Comparison of ENCODE assay signal across 1 cellular context in the genomic region with DNA sequence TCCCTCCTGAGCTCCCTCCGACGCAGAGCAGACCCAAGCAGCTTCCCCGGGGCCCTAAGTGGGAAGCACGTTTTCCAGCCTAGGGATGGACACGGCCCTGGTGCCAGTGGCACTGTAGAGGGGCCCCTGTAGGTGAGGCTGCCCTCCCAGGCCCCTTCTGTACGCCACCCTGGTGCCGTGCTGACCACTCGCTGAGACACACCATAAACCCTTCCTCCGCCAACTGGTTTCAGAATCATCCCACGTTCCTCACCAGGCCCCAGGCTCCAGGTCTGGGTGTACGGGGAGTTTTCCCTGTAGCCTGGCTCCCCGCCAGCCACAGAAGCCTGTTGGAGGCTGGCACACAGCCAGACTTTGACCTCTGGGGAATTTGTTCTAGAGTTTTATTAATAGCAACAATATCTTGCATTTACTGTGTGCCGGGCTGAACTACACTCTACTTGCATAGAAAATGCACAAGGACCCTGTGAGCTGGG.
A peak's percentile ranks its signal among the peaks of the same experiment; 100 is the strongest.
TF ChIP-seq lines count a peak whose summit lies in the region.

No MANE protein-coding gene starts in this region.

TF ChIP-seq in HepG2, 621 proteins besides CTCF, POLR2A, EP300 and RAD21:
- TF ChIP-seq ARID3A (IDR thresholded peaks at IDR 0.05; ENCODE audit: low read depth, low read length) (no peak), ZNF598 (CRISPR knock-in tag; IDR thresholded peaks at IDR 0.05; ENCODE audit: borderline replicate concordance) (0 out of 2 replicates have a peak, but pooled peaks have one; percentile 25), MXD4 (CRISPR knock-in tag; IDR thresholded peaks at IDR 0.05) (no peak), ZNF800 (CRISPR knock-in tag; IDR thresholded peaks at IDR 0.05) (0 out of 2 replicates have a peak, but pooled peaks have one; percentile 33), ZFX (CRISPR knock-in tag; IDR thresholded peaks at IDR 0.05; ENCODE audit: low read depth) (0 out of 2 replicates have a peak, but pooled peaks have one; percentile 25), ARID4A (CRISPR knock-in tag; IDR thresholded peaks at IDR 0.05; ENCODE audit: borderline replicate concordance) (0 out of 2 replicates have a peak, but pooled peaks have one; percentile 17), BCL3 (CRISPR knock-in tag; IDR thresholded peaks at IDR 0.05) (0 out of 2 replicates have a peak, but pooled peaks have one; percentile 6), CREB3 (CRISPR knock-in tag; IDR thresholded peaks at IDR 0.05) (0 out of 2 replicates have a peak, but pooled peaks have one; percentile 46), NFIB (CRISPR knock-in tag; IDR thresholded peaks at IDR 0.05; ENCODE audit: borderline replicate concordance) (0 out of 2 replicates have a peak, but pooled peaks have one; percentile 32)
- TF ChIP-seq, protein P1, sequence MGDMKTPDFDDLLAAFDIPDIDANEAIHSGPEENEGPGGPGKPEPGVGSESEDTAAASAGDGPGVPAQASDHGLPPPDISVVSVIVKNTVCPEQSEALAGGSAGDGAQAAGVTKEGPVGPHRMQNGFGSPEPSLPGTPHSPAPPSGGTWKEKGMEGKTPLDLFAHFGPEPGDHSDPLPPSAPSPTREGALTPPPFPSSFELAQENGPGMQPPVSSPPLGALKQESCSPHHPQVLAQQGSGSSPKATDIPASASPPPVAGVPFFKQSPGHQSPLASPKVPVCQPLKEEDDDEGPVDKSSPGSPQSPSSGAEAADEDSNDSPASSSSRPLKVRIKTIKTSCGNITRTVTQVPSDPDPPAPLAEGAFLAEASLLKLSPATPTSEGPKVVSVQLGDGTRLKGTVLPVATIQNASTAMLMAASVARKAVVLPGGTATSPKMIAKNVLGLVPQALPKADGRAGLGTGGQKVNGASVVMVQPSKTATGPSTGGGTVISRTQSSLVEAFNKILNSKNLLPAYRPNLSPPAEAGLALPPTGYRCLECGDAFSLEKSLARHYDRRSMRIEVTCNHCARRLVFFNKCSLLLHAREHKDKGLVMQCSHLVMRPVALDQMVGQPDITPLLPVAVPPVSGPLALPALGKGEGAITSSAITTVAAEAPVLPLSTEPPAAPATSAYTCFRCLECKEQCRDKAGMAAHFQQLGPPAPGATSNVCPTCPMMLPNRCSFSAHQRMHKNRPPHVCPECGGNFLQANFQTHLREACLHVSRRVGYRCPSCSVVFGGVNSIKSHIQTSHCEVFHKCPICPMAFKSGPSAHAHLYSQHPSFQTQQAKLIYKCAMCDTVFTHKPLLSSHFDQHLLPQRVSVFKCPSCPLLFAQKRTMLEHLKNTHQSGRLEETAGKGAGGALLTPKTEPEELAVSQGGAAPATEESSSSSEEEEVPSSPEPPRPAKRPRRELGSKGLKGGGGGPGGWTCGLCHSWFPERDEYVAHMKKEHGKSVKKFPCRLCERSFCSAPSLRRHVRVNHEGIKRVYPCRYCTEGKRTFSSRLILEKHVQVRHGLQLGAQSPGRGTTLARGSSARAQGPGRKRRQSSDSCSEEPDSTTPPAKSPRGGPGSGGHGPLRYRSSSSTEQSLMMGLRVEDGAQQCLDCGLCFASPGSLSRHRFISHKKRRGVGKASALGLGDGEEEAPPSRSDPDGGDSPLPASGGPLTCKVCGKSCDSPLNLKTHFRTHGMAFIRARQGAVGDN (CRISPR knock-in tag; IDR thresholded peaks at IDR 0.05), result peak; percentile 53
